In genomic region chr9:97388721-97389238, GRCh38 we compare ENCODE assay signal across 8 cellular contexts. TPM values are rescaled to one million over a fixed set of nuclear protein-coding genes. Genes with fewer than 3 reads are reported as not detected.
DNase-seq lines count a peak whose midpoint lies in the region; ATAC-seq and TF ChIP-seq lines count a peak whose summit lies in the region.

No MANE protein-coding gene starts in this region.

- intact Hi-C loops in esophagus muscularis mucosa (cut with DNase I): no loop called here

- ATAC-seq in HG03108 (IDR thresholded peaks at IDR 0.05; ENCODE audit: unreplicated experiment): peak; percentile 65
- peak; percentile 75 to 81 for ATAC-seq in activated T-cell treated with anti-CD3 and anti-CD28 coated beads, Interleukin-2, amount 50 U/mL, for 4 hours

- peaks cover 0 to 51% (median 4%) of the 10 kb centered on the region in 4 donors for H3K27me3 ChIP-seq in esophagus muscularis mucosa

- no peak overlapping the region for H3K4me3 Mint-ChIP-seq in activated T-cell treated with anti-CD3 and anti-CD28 coated beads, Interleukin-2, amount 50 U/mL, for 4 hours
- no peak overlapping the region for H3K4me3 Mint-ChIP-seq in endothelial cell (ENCODE audit: unreplicated experiment)

- no peak for TF ChIP-seq POLR2A in esophagus muscularis mucosa (IDR thresholded peaks at IDR 0.05; ENCODE audit: low read depth)

- DNase-seq in COLO668 (lab: John Stamatoyannopoulos, UW; ENCODE audit: unreplicated experiment) (peak; percentile 22), GM19238 (ENCODE audit: insufficient read length, low spot score) (peak; percentile 71), dermis blood vessel endothelial cell (no peak), SHP77 (lab: John Stamatoyannopoulos, UW) (no peak), endothelial cell (ENCODE audit: low spot score) (no peak), esophagus muscularis mucosa (ENCODE audit: extremely low spot score) (no peak)
- no peak for DNase-seq in activated T-cell treated with anti-CD3 and anti-CD28 coated beads, Interleukin-2, amount 50 U/mL, for 4 hours

- TF ChIP-seq CTCF in endothelial cell (IDR thresholded peaks at IDR 0.05; ENCODE audit: unreplicated experiment) (no peak), esophagus muscularis mucosa (IDR thresholded peaks at IDR 0.05) (no peak)

- H3K9me3 ChIP-seq in esophagus muscularis mucosa: no peaks in the 10 kb centered on the region

- no peaks in the 10 kb centered on the region for H3K36me3 Mint-ChIP-seq in activated T-cell treated with anti-CD3 and anti-CD28 coated beads, Interleukin-2, amount 50 U/mL, for 4 hours (ENCODE audit: insufficient read depth)
- H3K36me3 Mint-ChIP-seq in endothelial cell (ENCODE audit: low read depth, unreplicated experiment): no peaks in the 10 kb centered on the region

- no peak overlapping the region for H3K27ac ChIP-seq in esophagus muscularis mucosa (replicated peaks in 1 of 4)

- TF ChIP-seq EP300 in esophagus muscularis mucosa (IDR thresholded peaks at IDR 0.05): no peak

- peaks cover 3 to 9% (median 7%) of the 10 kb centered on the region in 4 donors for H3K4me1 ChIP-seq in esophagus muscularis mucosa

- WGBS in esophagus muscularis mucosa: 50% methylated on average over 1 of the region's 5 CpGs

- no peaks in the 10 kb centered on the region for H3K36me3 ChIP-seq in esophagus muscularis mucosa

- no peaks in the 10 kb centered on the region for H3K9me3 Mint-ChIP-seq in activated T-cell treated with anti-CD3 and anti-CD28 coated beads, Interleukin-2, amount 50 U/mL, for 4 hours
- H3K9me3 Mint-ChIP-seq in endothelial cell (ENCODE audit: unreplicated experiment): no peaks in the 10 kb centered on the region

- H3K27me3 Mint-ChIP-seq in activated T-cell treated with anti-CD3 and anti-CD28 coated beads, Interleukin-2, amount 50 U/mL, for 4 hours (ENCODE audit: low read depth): peaks cover 17% of the 10 kb centered on the region
- H3K27me3 Mint-ChIP-seq in endothelial cell (ENCODE audit: unreplicated experiment): peaks cover 3% of the 10 kb centered on the region

- no peak overlapping the region for H3K27ac Mint-ChIP-seq in endothelial cell (ENCODE audit: unreplicated experiment)

- no peak overlapping the region for H3K4me3 ChIP-seq in esophagus muscularis mucosa

- peaks cover 14% of the 10 kb centered on the region for H3K4me1 Mint-ChIP-seq in activated T-cell treated with anti-CD3 and anti-CD28 coated beads, Interleukin-2, amount 50 U/mL, for 4 hours (ENCODE audit: low read depth)
- peaks cover 7% of the 10 kb centered on the region for H3K4me1 Mint-ChIP-seq in endothelial cell (ENCODE audit: unreplicated experiment)

RNA-seq across cellular contexts. Expression of gene TDRD7, which starts 23.1 kb away (rescaled TPM):
- total RNA-seq in activated T-cell treated with anti-CD3 and anti-CD28 coated beads, Interleukin-2, amount 50 U/mL, for 4 hours: 1 to 10 TPM; 2.7 to 4.1 (median 2.8) TPM
- total RNA-seq in dermis blood vessel endothelial cell: 15.8 and 20.8 TPM in 2 replicates
- 17.5 TPM for total RNA-seq in endothelial cell (ENCODE audit: unreplicated experiment)
- total RNA-seq in esophagus muscularis mucosa: 10 to 100 TPM; 15.4 to 22.9 (median 16.4) TPM

Comparison
In these comparisons a context has a peak if more than half of its experiments do, and no peak if none do; other contexts are left out.
1. DNase-seq: peak in COLO668 (single experiment) and GM19238 (single experiment); none in activated T-cell treated with anti-CD3 and anti-CD28 coated beads, Interleukin-2, amount 50 U/mL, for 4 hours (single experiment), dermis blood vessel endothelial cell (single experiment), SHP77 (0 of 2), endothelial cell (single experiment) and esophagus muscularis mucosa (single experiment).